Comparison of ENCODE assay signal across 15 cellular contexts in genomic region chr2:71561441-71562267, GRCh38.
DNase-seq lines count a peak whose midpoint lies in the region; ATAC-seq and TF ChIP-seq lines count a peak whose summit lies in the region.
"Had no signal": no experiment of that assay in that cellular context is flagged by ENCODE, and none has a peak within 500 bp of the region (broad histone marks: within the 10 kb centered on the region; RNA-seq: fewer than 3 reads in every experiment).

No MANE protein-coding gene starts in this region.

- no peaks in the 10 kb centered on the region for H3K9me3 ChIP-seq in neuronal stem cell (replicated peaks in 1 of 2; ENCODE audit: control insufficient read depth in 2 of 2, insufficient read depth in 1 of 2, low read depth in 1 of 2, low read length in 2 of 2)
- no peaks in the 10 kb centered on the region for H3K9me3 ChIP-seq in vagina
- H3K9me3 ChIP-seq: SJCRH30 had no signal

- no peak overlapping the region for H3K4me3 ChIP-seq in neuronal stem cell (ENCODE audit: low read length in 2 of 2)
- H3K4me3 ChIP-seq in vagina, result no peak overlapping the region
- H3K4me3 ChIP-seq: SJCRH30 had no signal

- peak; percentile 21 for ATAC-seq in foreskin keratinocyte
- no peak for ATAC-seq in stimulated activated naive CD8-positive, alpha-beta T cell treated with anti-CD3 and anti-CD28 coated beads, Interleukin-15, Interleukin-2, amounts not matched to agents 100 U/mL and 50 U/mL, for 24 hours

- no peaks in the 10 kb centered on the region for H3K79me1 ChIP-seq in neuronal stem cell (ENCODE audit: low read depth, low read length)

- H3K4me1 ChIP-seq in foreskin keratinocyte (no peaks in the 10 kb centered on the region), neuronal stem cell (ENCODE audit: control insufficient read depth in 2 of 2, insufficient read depth in 1 of 2, low read depth in 1 of 2, low read length in 2 of 2) (peaks cover 0 to 2% of the 10 kb centered on the region in 2 donors), vagina (peaks cover 7% of the 10 kb centered on the region)

- peak overlapping the region; percentile 81 for H2BK120ac ChIP-seq in neuronal stem cell (ENCODE audit: low read depth, low read length)

- TF ChIP-seq POLR2A in vagina (IDR thresholded peaks at IDR 0.05), result no peak

- no peak overlapping the region for H3K27ac ChIP-seq in foreskin keratinocyte
- H3K27ac ChIP-seq in neuronal stem cell (replicated peaks; ENCODE audit: low read length), result no peak overlapping the region
- no peak overlapping the region for H3K27ac ChIP-seq in vagina
- H3K27ac ChIP-seq: 22Rv1, SJCRH30 had no signal

- H2BK5ac ChIP-seq in neuronal stem cell (ENCODE audit: low read length), result no peak overlapping the region

- no peak overlapping the region for H3K23ac ChIP-seq in neuronal stem cell (ENCODE audit: low read depth, low read length, poor library complexity)

- H3K4me2 ChIP-seq in neuronal stem cell (ENCODE audit: insufficient read depth, low read length, poor library complexity, severe bottlenecking), result no peak overlapping the region

- H3K18ac ChIP-seq in neuronal stem cell (ENCODE audit: low read length), result peak overlapping the region; percentile 59

- peak overlapping the region; percentile 94 for H3K4ac ChIP-seq in neuronal stem cell (ENCODE audit: low read length)

- H4K8ac ChIP-seq in neuronal stem cell (ENCODE audit: low read depth, low read length), result peak overlapping the region; percentile 87

- DNase-seq in NCI-H2171 treated with DMSO at 0.1 percent for 48 hours (lab: John Stamatoyannopoulos, UW), result peak; percentile 3
- no peak for DNase-seq in NCI-H2171 (lab: John Stamatoyannopoulos, UW)
- DNase-seq in NCI-H1694 treated with DMSO at 0.1 percent for 48 hours (lab: John Stamatoyannopoulos, UW), result peak; percentile 33
- DNase-seq in foreskin keratinocyte, result peak in 1 of 2 donors; percentile 3
- DNase-seq in neuronal stem cell (ENCODE audit: low spot score), result no peak
- DNase-seq in vagina (ENCODE audit: extremely low spot score in 2 of 2), result no peak
- no peak for DNase-seq in stimulated activated naive CD8-positive, alpha-beta T cell treated with anti-CD3 and anti-CD28 coated beads, Interleukin-15, Interleukin-2, amounts not matched to agents 100 U/mL and 50 U/mL, for 24 hours
- DNase-seq in NCI-H2227 (lab: John Stamatoyannopoulos, UW; ENCODE audit: unreplicated experiment), result no peak
- DNase-seq: COR-L47, DMS153, EL, NCI-H1436 treated with DMSO at 0.1 percent for 48 hours, NCI-H510A had no signal

- H2BK12ac ChIP-seq in neuronal stem cell (ENCODE audit: low read length), result no peak overlapping the region

- peak overlapping the region; percentile 60 for H2BK15ac ChIP-seq in neuronal stem cell (ENCODE audit: low read length)

- intact Hi-C loops in vagina (cut with DNase I), result no loop called here

- H4K91ac ChIP-seq in neuronal stem cell (ENCODE audit: low read depth, low read length, poor library complexity), result no peak overlapping the region

- no peak for TF ChIP-seq CTCF in foreskin keratinocyte (conservative IDR thresholded peaks at IDR 0.05)
- no peak for TF ChIP-seq CTCF in vagina (IDR thresholded peaks at IDR 0.05)

- H3K36me3 ChIP-seq in neuronal stem cell (replicated peaks in 1 of 2; ENCODE audit: control insufficient read depth in 2 of 2, insufficient read depth in 2 of 2, low read length in 2 of 2) (no peaks in the 10 kb centered on the region), vagina (no peaks in the 10 kb centered on the region)

- peak overlapping the region; percentile 91 for H2AK5ac ChIP-seq in neuronal stem cell (ENCODE audit: low read depth, low read length)

- H3K14ac ChIP-seq in neuronal stem cell (ENCODE audit: low read length), result peak overlapping the region; percentile 47

- H3K27me3 ChIP-seq in foreskin keratinocyte (peaks cover 46% of the 10 kb centered on the region), neuronal stem cell (ENCODE audit: control insufficient read depth in 3 of 3, insufficient read depth in 3 of 3, low read depth in 1 of 3, low read length in 3 of 3) (no peaks in the 10 kb centered on the region), vagina (no peaks in the 10 kb centered on the region)
- H3K27me3 ChIP-seq: SJCRH30 had no signal

- H3K9ac ChIP-seq in neuronal stem cell (ENCODE audit: low read depth, low read length, poor library complexity), result no peak overlapping the region

- no CpG with 5 or more reads among the region's 15 CpGs for WGBS in neuronal stem cell (ENCODE audit: extremely low coverage in 2 of 2, insufficient read length in 2 of 2, insufficient replicate concordance in 1 of 2), 2 donors

- no peak overlapping the region for H2AFZ ChIP-seq in neuronal stem cell (ENCODE audit: low read length)

Comparison
In these comparisons a context has a peak if more than half of its experiments do, and no peak if none do; other contexts are left out.
1. DNase-seq: peak in NCI-H2171 treated with DMSO at 0.1 percent for 48 hours (single experiment) and NCI-H1694 treated with DMSO at 0.1 percent for 48 hours (single experiment); none in NCI-H2171 (single experiment), neuronal stem cell (single experiment), vagina (0 of 2), stimulated activated naive CD8-positive, alpha-beta T cell treated with anti-CD3 and anti-CD28 coated beads, Interleukin-15, Interleukin-2, amounts not matched to agents 100 U/mL and 50 U/mL, for 24 hours (single experiment) and NCI-H2227 (single experiment).